9 cellular contexts compared by ENCODE assay signal in genomic region chr1:234973426-234974250, GRCh38.
DNase-seq lines count a peak whose midpoint lies in the region; ATAC-seq and TF ChIP-seq lines count a peak whose summit lies in the region.
"Had no signal": no experiment of that assay in that cellular context is flagged by ENCODE, and none has a peak within 500 bp of the region (broad histone marks: within the 10 kb centered on the region; RNA-seq: fewer than 3 reads in every experiment).

No MANE protein-coding gene starts in this region.

- no peaks in the 10 kb centered on the region for H3K9me3 Mint-ChIP-seq in activated T-cell treated with anti-CD3 and anti-CD28 coated beads, Interleukin-2, amount 50 U/mL, for 24 hours
- H3K9me3 Mint-ChIP-seq in CD4-positive, alpha-beta T cell = no peaks in the 10 kb centered on the region

- no peaks in the 10 kb centered on the region for H3K9me3 ChIP-seq in hepatocyte (ENCODE audit: low read depth)
- H3K9me3 ChIP-seq in thoracic aorta = no peaks in the 10 kb centered on the region
- H3K9me3 ChIP-seq in CD4-positive, alpha-beta T cell (ENCODE audit: control insufficient read depth, low read length) = no peaks in the 10 kb centered on the region

- DNase-seq in activated T-cell treated with anti-CD3 and anti-CD28 coated beads, Interleukin-2, amount 50 U/mL, for 24 hours = peak; percentile 22
- no peak for DNase-seq in activated T-cell treated with anti-CD3 and anti-CD28 coated beads, Interleukin-2, amount 50 U/mL, for 48 hours
- DNase-seq in NCI-H510A treated with DMSO at 0.1 percent for 48 hours (lab: John Stamatoyannopoulos, UW) (peak; percentile 92), hepatocyte (ENCODE audit: low spot score) (no peak), thoracic aorta (ENCODE audit: low spot score) (no peak), dermis blood vessel endothelial cell (no peak), posterior cingulate gyrus (no peak)
- DNase-seq in CD4-positive, alpha-beta T cell = no peak

- no peaks in the 10 kb centered on the region for H4K20me1 ChIP-seq in hepatocyte (ENCODE audit: insufficient read depth, poor library complexity, severe bottlenecking)

- H3K4me3 Mint-ChIP-seq in activated T-cell treated with anti-CD3 and anti-CD28 coated beads, Interleukin-2, amount 50 U/mL, for 24 hours = no peak overlapping the region
- H3K4me3 Mint-ChIP-seq in CD4-positive, alpha-beta T cell = no peak overlapping the region
- H3K4me3 Mint-ChIP-seq: B cell had no signal

- H3K27ac ChIP-seq in hepatocyte = peak overlapping the region; percentile 94
- H3K27ac ChIP-seq in thoracic aorta = peak overlapping the region; percentile 10 to 30
- no peak overlapping the region for H3K27ac ChIP-seq in CD4-positive, alpha-beta T cell (ENCODE audit: low read depth, low read length)

- H3K27ac Mint-ChIP-seq in activated T-cell treated with anti-CD3 and anti-CD28 coated beads, Interleukin-2, amount 50 U/mL, for 24 hours = no peak overlapping the region
- H3K27ac Mint-ChIP-seq in CD4-positive, alpha-beta T cell = no peak overlapping the region

- WGBS in hepatocyte (ENCODE audit: low lambda C conversion rate, missing lambda C conversion rate) = 59% methylated on average over 10 of the region's 10 CpGs

- no peak overlapping the region for H3K4me2 ChIP-seq in hepatocyte

- H3K36me3 ChIP-seq in hepatocyte (replicated peaks; ENCODE audit: insufficient read depth, low read depth) (no peaks in the 10 kb centered on the region), thoracic aorta (no peaks in the 10 kb centered on the region)

- no peaks in the 10 kb centered on the region for H3K27me3 ChIP-seq in hepatocyte
- H3K27me3 ChIP-seq in thoracic aorta (replicated peaks; ENCODE audit: insufficient read depth) = no peaks in the 10 kb centered on the region
- H3K27me3 ChIP-seq in CD4-positive, alpha-beta T cell (ENCODE audit: control insufficient read depth, insufficient read depth, low read length) = no peaks in the 10 kb centered on the region

- ATAC-seq in thoracic aorta (ENCODE audit: insufficient number of reproducible peaks, low FRiP score, low read depth) = no peak
- no peak for ATAC-seq in CD4-positive, alpha-beta T cell (ENCODE audit: poor library complexity)

- no peaks in the 10 kb centered on the region for H3K9me2 ChIP-seq in hepatocyte (replicated peaks; ENCODE audit: insufficient read depth)

- TF ChIP-seq CTCF in hepatocyte (IDR thresholded peaks at IDR 0.05; ENCODE audit: poor library complexity) (no peak), thoracic aorta (IDR thresholded peaks at IDR 0.05) (no peak)
- TF ChIP-seq CTCF in CD4-positive, alpha-beta T cell (IDR thresholded peaks at IDR 0.05) = no peak

- H2AFZ ChIP-seq in hepatocyte = no peak overlapping the region

- H3K79me2 ChIP-seq in hepatocyte = no peaks in the 10 kb centered on the region

- peaks cover 68% of the 10 kb centered on the region for H3K4me1 ChIP-seq in hepatocyte (ENCODE audit: insufficient read depth)
- H3K4me1 ChIP-seq in thoracic aorta (ENCODE audit: control insufficient read depth in 1 of 2, low read depth in 2 of 2) = peaks cover 34 to 50% of the 10 kb centered on the region in 2 donors

- POLR2A ChIA-PET in CD4-positive, alpha-beta T cell (lab: Charles Lee) = interaction anchor here (1.9 kb wide), 1 partner anchor 11 kb away, joined by 5 read pairs; no protein-coding TSS in a partner anchor

- H3K27me3 Mint-ChIP-seq in activated T-cell treated with anti-CD3 and anti-CD28 coated beads, Interleukin-2, amount 50 U/mL, for 24 hours = no peaks in the 10 kb centered on the region
- H3K27me3 Mint-ChIP-seq in CD4-positive, alpha-beta T cell = peaks cover 4% of the 10 kb centered on the region
- H3K27me3 Mint-ChIP-seq: B cell had no signal

- intact Hi-C loops in posterior cingulate gyrus (cut with DNase I) = loop anchor here (10.0 kb wide), 2 partner anchors 249 to 479 kb away; no protein-coding TSS in a partner anchor
- intact Hi-C loops in CD4-positive, alpha-beta T cell (cut with DNase I, micrococcal nuclease) = no loop called here

- CTCF ChIA-PET in CD4-positive, alpha-beta T cell (lab: Charles Lee) = interaction anchor here (0.5 kb wide), 1 partner anchor 12 kb away, joined by 4 read pairs; no protein-coding TSS in a partner anchor

- H3K4me1 Mint-ChIP-seq in activated T-cell treated with anti-CD3 and anti-CD28 coated beads, Interleukin-2, amount 50 U/mL, for 24 hours (ENCODE audit: low read depth) = peaks cover 87% of the 10 kb centered on the region
- peaks cover 61% of the 10 kb centered on the region for H3K4me1 Mint-ChIP-seq in CD4-positive, alpha-beta T cell (ENCODE audit: low read depth)

- no peak overlapping the region for H3K4me3 ChIP-seq in hepatocyte
- no peak overlapping the region for H3K4me3 ChIP-seq in thoracic aorta

- no peaks in the 10 kb centered on the region for H3K36me3 Mint-ChIP-seq in activated T-cell treated with anti-CD3 and anti-CD28 coated beads, Interleukin-2, amount 50 U/mL, for 24 hours (ENCODE audit: low read depth)
- H3K36me3 Mint-ChIP-seq in CD4-positive, alpha-beta T cell (ENCODE audit: low read depth) = no peaks in the 10 kb centered on the region

Comparison
In these comparisons a context has a peak if more than half of its experiments do, and no peak if none do; other contexts are left out.
1. DNase-seq: peak in activated T-cell treated with anti-CD3 and anti-CD28 coated beads, Interleukin-2, amount 50 U/mL, for 24 hours (single experiment) and NCI-H510A treated with DMSO at 0.1 percent for 48 hours (single experiment); none in activated T-cell treated with anti-CD3 and anti-CD28 coated beads, Interleukin-2, amount 50 U/mL, for 48 hours (0 of 2), hepatocyte (single experiment), thoracic aorta (single experiment), dermis blood vessel endothelial cell (single experiment), posterior cingulate gyrus (0 of 10) and CD4-positive, alpha-beta T cell (0 of 10).